36 cellular contexts compared by ENCODE assay signal in the genomic region with DNA sequence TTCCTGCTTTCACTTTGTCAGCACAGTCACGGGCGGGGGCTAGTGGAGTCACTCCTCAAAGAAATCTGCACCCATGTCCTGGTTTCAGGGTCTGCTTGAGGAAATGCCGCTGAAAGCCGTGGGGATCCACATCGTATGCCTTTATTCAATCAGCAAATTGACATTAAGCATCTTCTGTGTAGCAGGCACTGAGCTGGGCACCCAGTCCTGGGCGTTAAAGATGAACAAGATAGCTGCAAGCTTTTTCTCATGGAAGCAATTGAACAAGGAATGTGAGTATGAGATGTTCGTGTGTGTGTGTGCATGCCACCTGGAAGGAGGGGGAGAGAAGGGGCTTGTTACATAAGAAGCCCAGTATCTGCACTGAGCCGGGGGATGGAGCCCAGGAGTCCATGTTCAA.
"Had no signal": no experiment of that assay in that cellular context is flagged by ENCODE, and none has a peak within 500 bp of the region (broad histone marks: within the 10 kb centered on the region; RNA-seq: fewer than 3 reads in every experiment).

No MANE protein-coding gene starts in this region.

- H3K27me3 ChIP-seq: ascending aorta, cardiac muscle cell had no signal

- H3K36me3 Mint-ChIP-seq: activated CD4-positive, alpha-beta memory T cell treated with anti-CD3 and anti-CD28 coated beads for 36 hours; activated naive CD4-positive, alpha-beta T cell treated with anti-CD3 and anti-CD28 coated beads, Interleukin-2, amount 50 U/mL, for 24 hours; activated naive CD8-positive, alpha-beta T cell; activated naive CD8-positive, alpha-beta T cell treated with anti-CD3 and anti-CD28 coated beads, Interleukin-2, amount 10 ng/mL, durations not matched to agents 7 days and 5 days; brain had no signal

- H3K27me3 Mint-ChIP-seq: activated B cell treated with CpG ODN at 0.5 μM for 24 hours; activated CD4-positive, alpha-beta memory T cell treated with anti-CD3 and anti-CD28 coated beads for 36 hours; activated CD4-positive, alpha-beta T cell treated with anti-CD3 and anti-CD28 coated beads, Interleukin-2, amount 10 ng/mL, durations not matched to agents 24 days and 14 days; activated CD8-positive, alpha-beta T cell treated with anti-CD3 and anti-CD28 coated beads for 36 hours; activated naive CD4-positive, alpha-beta T cell treated with anti-CD3 and anti-CD28 coated beads, Interleukin-2, amount 50 U/mL, for 24 hours; activated naive CD8-positive, alpha-beta T cell; activated naive CD8-positive, alpha-beta T cell treated with anti-CD3 and anti-CD28 coated beads, Interleukin-2, amount 10 ng/mL, durations not matched to agents 7 days and 5 days; activated naive CD8-positive, alpha-beta T cell treated with anti-CD3 and anti-CD28 coated beads, Interleukin-2, amount 50 U/mL, for 24 hours had no signal

- H3K9me3 Mint-ChIP-seq: activated CD4-positive, alpha-beta memory T cell treated with anti-CD3 and anti-CD28 coated beads for 36 hours; activated CD4-positive, alpha-beta T cell treated with anti-CD3 and anti-CD28 coated beads, Interleukin-2, amount 10 ng/mL, durations not matched to agents 24 days and 14 days; activated CD8-positive, alpha-beta T cell treated with anti-CD3 and anti-CD28 coated beads for 36 hours; activated naive CD4-positive, alpha-beta T cell treated with anti-CD3 and anti-CD28 coated beads for 36 hours; activated naive CD4-positive, alpha-beta T cell treated with anti-CD3 and anti-CD28 coated beads, Interleukin-2, amount 50 U/mL, for 24 hours; activated naive CD8-positive, alpha-beta T cell treated with anti-CD3 and anti-CD28 coated beads, Interleukin-2, amount 10 ng/mL, durations not matched to agents 7 days and 5 days; activated naive CD8-positive, alpha-beta T cell treated with anti-CD3 and anti-CD28 coated beads, Interleukin-2, amount 50 U/mL, for 24 hours; activated T-cell treated with anti-CD3 and anti-CD28 coated beads, Interleukin-2, amount 50 U/mL, for 4 hours; activated T-cell treated with anti-CD3 and anti-CD28 coated beads, Interleukin-2, amount 50 U/mL, for 72 hours; activated T-helper 1 cell treated with anti-CD3 and anti-CD28 coated beads, Interleukin-12 subunit alpha, Interleukin-12 subunit beta, Interleukin-2, Interleukin-4 antibody, amounts not matched to agents 30 ng/mL and 10 ng/mL and 1 ng/mL, durations not matched to agents 14 hours and 24 hours and 36 hours; activated T-helper 17 cell treated with anti-CD3 and anti-CD28 coated beads, Interleukin-2, amount 50 U/mL, for 72 hours; T-helper 1 cell treated with Interleukin-12 subunit alpha and Interleukin-12 subunit beta and Interleukin-4 antibody, amounts not matched to agents 30 μg/mL and 1 μg/mL, for 36 hours; T-helper 2 cell treated with Interferon-gamma antibody and Interleukin-4, amounts not matched to agents 5 μg/mL and 100 μg/mL, for 36 hours had no signal

- FAIRE-seq: bronchial epithelial cell, TTC549 had no signal

- H3K36me3 ChIP-seq: ascending aorta, cardiac muscle cell had no signal

- H3K4me1 Mint-ChIP-seq: activated B cell treated with CpG ODN at 0.5 μM for 24 hours; activated CD4-positive, alpha-beta T cell treated with anti-CD3 and anti-CD28 coated beads, Interleukin-2, amount 10 ng/mL, durations not matched to agents 24 days and 14 days; activated naive CD4-positive, alpha-beta T cell treated with anti-CD3 and anti-CD28 coated beads, Interleukin-2, amount 50 U/mL, for 24 hours; activated naive CD8-positive, alpha-beta T cell treated with anti-CD3 and anti-CD28 coated beads, Interleukin-2, amount 10 ng/mL, durations not matched to agents 7 days and 5 days; activated naive CD8-positive, alpha-beta T cell treated with anti-CD3 and anti-CD28 coated beads, Interleukin-2, amount 50 U/mL, for 24 hours; activated T-helper 17 cell treated with anti-CD3 and anti-CD28 coated beads, Interleukin-2, amount 50 U/mL, for 72 hours had no signal

- H3K4me1 ChIP-seq: ascending aorta had no signal

- H3K27ac Mint-ChIP-seq: activated B cell treated with CpG ODN at 0.5 μM for 24 hours; activated CD4-positive, alpha-beta memory T cell treated with anti-CD3 and anti-CD28 coated beads for 36 hours; activated CD4-positive, alpha-beta T cell treated with anti-CD3 and anti-CD28 coated beads, Interleukin-2, amount 10 ng/mL, durations not matched to agents 24 days and 14 days; activated CD8-positive, alpha-beta T cell treated with anti-CD3 and anti-CD28 coated beads for 36 hours; activated naive CD4-positive, alpha-beta T cell treated with anti-CD3 and anti-CD28 coated beads for 36 hours; activated naive CD4-positive, alpha-beta T cell treated with anti-CD3 and anti-CD28 coated beads, Interleukin-2, amount 50 U/mL, for 24 hours; activated naive CD8-positive, alpha-beta T cell; activated naive CD8-positive, alpha-beta T cell treated with anti-CD3 and anti-CD28 coated beads, Interleukin-2, amount 10 ng/mL, durations not matched to agents 7 days and 5 days; activated naive CD8-positive, alpha-beta T cell treated with anti-CD3 and anti-CD28 coated beads, Interleukin-2, amount 50 U/mL, for 24 hours; activated T-cell treated with anti-CD3 and anti-CD28 coated beads, Interleukin-2, amount 50 U/mL, for 72 hours; activated T-helper 1 cell treated with anti-CD3 and anti-CD28 coated beads, Interleukin-12 subunit alpha, Interleukin-12 subunit beta, Interleukin-2, Interleukin-4 antibody, amounts not matched to agents 30 ng/mL and 10 ng/mL and 1 ng/mL, durations not matched to agents 14 hours and 24 hours and 36 hours; activated T-helper 17 cell treated with anti-CD3 and anti-CD28 coated beads, Interleukin-2, amount 50 U/mL, for 72 hours; T-helper 1 cell treated with Interleukin-12 subunit alpha and Interleukin-12 subunit beta and Interleukin-4 antibody, amounts not matched to agents 30 μg/mL and 1 μg/mL, for 36 hours; T-helper 2 cell treated with Interferon-gamma antibody and Interleukin-4, amounts not matched to agents 5 μg/mL and 100 μg/mL, for 36 hours had no signal

- H3K27ac ChIP-seq: ascending aorta, cardiac muscle cell, VCaP had no signal

- H3K4me3 Mint-ChIP-seq: activated B cell treated with CpG ODN at 0.5 μM for 24 hours; activated CD4-positive, alpha-beta memory T cell treated with anti-CD3 and anti-CD28 coated beads for 36 hours; activated CD4-positive, alpha-beta T cell treated with anti-CD3 and anti-CD28 coated beads, Interleukin-2, amount 10 ng/mL, durations not matched to agents 24 days and 14 days; activated CD8-positive, alpha-beta T cell treated with anti-CD3 and anti-CD28 coated beads for 36 hours; activated naive CD4-positive, alpha-beta T cell treated with anti-CD3 and anti-CD28 coated beads for 36 hours; activated naive CD4-positive, alpha-beta T cell treated with anti-CD3 and anti-CD28 coated beads, Interleukin-2, amount 50 U/mL, for 24 hours; activated naive CD8-positive, alpha-beta T cell; activated naive CD8-positive, alpha-beta T cell treated with anti-CD3 and anti-CD28 coated beads, Interleukin-2, amount 10 ng/mL, durations not matched to agents 7 days and 5 days; activated naive CD8-positive, alpha-beta T cell treated with anti-CD3 and anti-CD28 coated beads, Interleukin-2, amount 50 U/mL, for 24 hours; activated T-cell treated with anti-CD3 and anti-CD28 coated beads, Interleukin-2, amount 50 U/mL, for 4 hours; activated T-cell treated with anti-CD3 and anti-CD28 coated beads, Interleukin-2, amount 50 U/mL, for 72 hours; activated T-helper 1 cell treated with anti-CD3 and anti-CD28 coated beads, Interleukin-12 subunit alpha, Interleukin-12 subunit beta, Interleukin-2, Interleukin-4 antibody, amounts not matched to agents 30 ng/mL and 10 ng/mL and 1 ng/mL, durations not matched to agents 14 hours and 24 hours and 36 hours; activated T-helper 17 cell treated with anti-CD3 and anti-CD28 coated beads, Interleukin-2, amount 50 U/mL, for 72 hours; brain; T-helper 1 cell treated with Interleukin-12 subunit alpha and Interleukin-12 subunit beta and Interleukin-4 antibody, amounts not matched to agents 30 μg/mL and 1 μg/mL, for 36 hours; T-helper 2 cell treated with Interferon-gamma antibody and Interleukin-4, amounts not matched to agents 5 μg/mL and 100 μg/mL, for 36 hours had no signal

- H3K9me3 ChIP-seq: ascending aorta had no signal

- DNase-seq: activated B cell treated with CpG ODN at 0.5 μM for 24 hours; activated CD4-positive, alpha-beta memory T cell treated with anti-CD3 and anti-CD28 coated beads for 36 hours; activated CD4-positive, alpha-beta T cell treated with anti-CD3 and anti-CD28 coated beads for 4 hours; activated CD4-positive, alpha-beta T cell treated with anti-CD3 and anti-CD28 coated beads, Interleukin-2, amount 10 ng/mL, durations not matched to agents 24 days and 14 days; activated CD4-positive, alpha-beta T cell treated with anti-CD3 and anti-CD28 coated beads, Interleukin-2, amount 50 U/mL, for 1 hour; activated CD4-positive, alpha-beta T cell treated with anti-CD3 and anti-CD28 coated beads, Interleukin-2, amount 50 U/mL, for 4 hours; activated CD4-positive, CD25-positive, alpha-beta regulatory T cell treated with anti-CD3 and anti-CD28 coated beads, Interleukin-2, amount 50 U/mL, for 72 hours; activated CD8-positive, alpha-beta T cell treated with anti-CD3 and anti-CD28 coated beads for 36 hours; activated effector memory CD4-positive, alpha-beta T cell treated with anti-CD3 and anti-CD28 coated beads, Interleukin-2, amount 50 U/mL, for 16 hours; activated gamma-delta T cell treated with Interleukin-2 at 50 U/mL for 16 hours; activated naive CD4-positive, alpha-beta T cell; activated naive CD4-positive, alpha-beta T cell treated with anti-CD3 and anti-CD28 coated beads for 36 hours; activated naive CD8-positive, alpha-beta T cell treated with anti-CD3 and anti-CD28 coated beads, Interleukin-2, amount 10 ng/mL, durations not matched to agents 7 days and 5 days; activated naive CD8-positive, alpha-beta T cell treated with anti-CD3 and anti-CD28 coated beads, Interleukin-2, amount 50 U/mL, for 24 hours; activated T-cell treated with anti-CD3 and anti-CD28 coated beads for 4 hours; activated T-cell treated with anti-CD3 and anti-CD28 coated beads, Interleukin-2, amount 50 U/mL, for 1 hour; activated T-cell treated with anti-CD3 and anti-CD28 coated beads, Interleukin-2, amount 50 U/mL, for 4 hours; activated T-cell treated with anti-CD3 and anti-CD28 coated beads, Interleukin-2, amount 50 U/mL, for 72 hours; amygdala; anterior cingulate cortex; central memory CD4-positive, alpha-beta T cell; T-helper 1 cell; T-helper 2 cell; T-helper 9 cell had no signal

- H3K4me3 ChIP-seq: ascending aorta, cardiac muscle cell had no signal
